In genomic region chr16:66911112-66911511, GRCh38 we compare ENCODE assay signal across 1 cellular context.
TF ChIP-seq lines count a peak whose summit lies in the region.

No MANE protein-coding gene starts in this region.

TF ChIP-seq in A549, 52 proteins besides CTCF, POLR2A, EP300 and RAD21 (continued from another document):
- no peak for TF ChIP-seq REST (IDR thresholded peaks at IDR 0.05)
- TF ChIP-seq GATA3 (IDR thresholded peaks at IDR 0.05; ENCODE audit: borderline replicate concordance): no peak
- TF ChIP-seq HMGXB4 (CRISPR knock-in tag; IDR thresholded peaks at IDR 0.05; ENCODE audit: borderline replicate concordance): no peak
- no peak for TF ChIP-seq MYC (IDR thresholded peaks at IDR 0.05; ENCODE audit: borderline replicate concordance, low read length)
- no peak for TF ChIP-seq EHF (CRISPR knock-in tag; IDR thresholded peaks at IDR 0.05)
- TF ChIP-seq NFE2L2 (conservative IDR thresholded peaks at IDR 0.05; ENCODE audit: low read length): no peak
- no peak for TF ChIP-seq HDAC2 (IDR thresholded peaks at IDR 0.05)
TF ChIP-seq in A549: peak in this region for 0.
